Comparison of ENCODE assay signal across 19 cellular contexts in genomic region chr22:44924724-44925123, GRCh38.
"Had no signal": no experiment of that assay in that cellular context is flagged by ENCODE, and none has a peak within 500 bp of the region (broad histone marks: within the 10 kb centered on the region; RNA-seq: fewer than 3 reads in every experiment).

No MANE protein-coding gene starts in this region.

- DNase-seq: colonic mucosa; dermis blood vessel endothelial cell; erythroblast; heart left ventricle; hippocampal formation; mesendoderm; naive thymus-derived CD4-positive, alpha-beta T cell; nephron progenitor cell; psoas muscle; retina; stimulated activated CD4-positive, alpha-beta T cell treated with anti-CD3 and anti-CD28 coated beads, Interleukin-4, amount 100 ng/mL, for 24 hours; stimulated activated naive CD4-positive, alpha-beta T cell; stomach; substantia nigra; transverse colon had no signal

- H3K4me3 Mint-ChIP-seq: naive thymus-derived CD4-positive, alpha-beta T cell; nephron progenitor cell had no signal

- H3K36me3 Mint-ChIP-seq: naive thymus-derived CD4-positive, alpha-beta T cell had no signal

- H3K27me3 ChIP-seq: colonic mucosa, heart left ventricle, right lobe of liver, transverse colon had no signal

- FAIRE-seq: endothelial cell of umbilical vein, frontal cortex had no signal

- ATAC-seq: heart left ventricle; naive thymus-derived CD4-positive, alpha-beta T cell; psoas muscle; right lobe of liver had no signal

- H3K4me3 ChIP-seq: colonic mucosa, heart left ventricle, psoas muscle, right lobe of liver, stomach, thoracic aorta, transverse colon had no signal

- H3K36me3 ChIP-seq: colonic mucosa, heart left ventricle, right lobe of liver, stomach, thoracic aorta, transverse colon had no signal

- H3K27ac Mint-ChIP-seq: naive thymus-derived CD4-positive, alpha-beta T cell; nephron progenitor cell had no signal
